In genomic region chr1:94522304-94522703, GRCh38 we compare ENCODE assay signal across 8 cellular contexts. TPM values are rescaled to one million over a fixed set of nuclear protein-coding genes. Genes with fewer than 3 reads are reported as not detected.
DNase-seq lines count a peak whose midpoint lies in the region; ATAC-seq, FAIRE-seq and TF ChIP-seq lines count a peak whose summit lies in the region.

No MANE protein-coding gene starts in this region.

- peak; percentile 80 for DNase-seq in DMS 273 (lab: John Stamatoyannopoulos, UW; ENCODE audit: unreplicated experiment)
- peak; percentile 72 for DNase-seq in M059J (ENCODE audit: low read depth)
- no peak for DNase-seq in GM12878 (ENCODE audit: low read depth, low spot score)
- DNase-seq in medulla oblongata (ENCODE audit: extremely low spot score): peak; percentile 70
- no peak for DNase-seq in glutamatergic neuron

- no peak for FAIRE-seq in GM12878 (lab: Jason Lieb, UNC)

- no TSS peak for BruUV-seq in GM12878 (replicated peaks; lab: Mats Ljungman, UMichigan)

- SMC1A ChIA-PET in GM12878 (lab: Charles Lee; ENCODE audit: uncharacterized antibody, unreplicated experiment): interaction anchor here (1.1 to 1.3 kb wide), 2 partner anchors 14 to 280 kb away, joined by 3 to 4 read pairs; no protein-coding TSS in a partner anchor

- CTCF ChIA-PET in GM12878 (lab: Yijun Ruan, JAX): interaction anchor here (0.6 to 12.6 kb wide), 4 partner anchors 9 to 282 kb away, joined by 3 to 127 read pairs (median 4); no protein-coding TSS in a partner anchor

- TF ChIP-seq EP300 in GM12878 (IDR thresholded peaks at IDR 0.05; ENCODE audit: borderline replicate concordance in 1 of 2, control insufficient read depth in 1 of 2, low read depth in 2 of 2, low read length in 2 of 2): no peak

- H4K20me1 ChIP-seq in GM12878 (ENCODE audit: control insufficient read depth, insufficient read depth): no peaks in the 10 kb centered on the region

- no peak overlapping the region for H3K27ac ChIP-seq in GM12878 (ENCODE audit: control insufficient read depth, insufficient read depth)

- no peak for ATAC-seq in GM12878
- ATAC-seq in GM19452 (IDR thresholded peaks at IDR 0.05; ENCODE audit: unreplicated experiment): no peak
- ATAC-seq in HG02678 (IDR thresholded peaks at IDR 0.05; ENCODE audit: unreplicated experiment): no peak
- ATAC-seq in HG02981 (IDR thresholded peaks at IDR 0.05; ENCODE audit: unreplicated experiment): no peak

- no peaks in the 10 kb centered on the region for H3K27me3 Mint-ChIP-seq in glutamatergic neuron (ENCODE audit: unreplicated experiment)

- no peaks in the 10 kb centered on the region for H3K79me2 ChIP-seq in GM12878 (ENCODE audit: control insufficient read depth, insufficient read depth, low read length)

- intact Hi-C loops in GM12878 (cut with micrococcal nuclease; ENCODE audit: unreplicated experiment): no loop called here

- no peak overlapping the region for H3K9ac ChIP-seq in GM12878 (ENCODE audit: control insufficient read depth, insufficient read depth, low read length)

- H3K36me3 Mint-ChIP-seq in glutamatergic neuron (ENCODE audit: unreplicated experiment): no peaks in the 10 kb centered on the region

- TF ChIP-seq CTCF in GM12878 (IDR thresholded peaks at IDR 0.05 in 2 of 3, conservative IDR thresholded peaks at IDR 0.05 in 1 of 3; ENCODE audit: control insufficient read depth in 2 of 3, extremely low read depth in 1 of 3, insufficient read depth in 1 of 3, low read depth in 3 of 3, low read length in 3 of 3): peak in 2 of 3 experiments; percentile 5 to 32; a peak in 2 of 6 replicates
- no peak for TF ChIP-seq CTCF in glutamatergic neuron (IDR thresholded peaks at IDR 0.05; ENCODE audit: partially characterized antibody, unreplicated experiment)

- TF ChIP-seq RAD21 in GM12878 (IDR thresholded peaks at IDR 0.05; ENCODE audit: insufficient read depth, low read depth, low read length): peak; percentile 54

- H3K4me3 ChIP-seq in GM12878: no peak overlapping the region

- H3K9me3 Mint-ChIP-seq in glutamatergic neuron (ENCODE audit: unreplicated experiment): peaks cover 4% of the 10 kb centered on the region

- H3K27me3 ChIP-seq in GM12878 (replicated peaks in 1 of 2; ENCODE audit: control insufficient read depth in 2 of 2, insufficient read depth in 2 of 2, low read length in 1 of 2): no peaks in the 10 kb centered on the region

- H3K4me2 ChIP-seq in GM12878 (ENCODE audit: control insufficient read depth, insufficient read depth): no peak overlapping the region

- H3K9me3 ChIP-seq in GM12878 (replicated peaks; ENCODE audit: control insufficient read depth, insufficient read depth, low read length): no peaks in the 10 kb centered on the region

- RAD21 ChIA-PET in GM12878 (lab: Charles Lee; ENCODE audit: unreplicated experiment): interaction anchor here (1.2 kb wide), 1 partner anchor 282 kb away, joined by 3 read pairs; no protein-coding TSS in a partner anchor

- 38% methylated on average over 4 of the region's 4 CpGs for WGBS in GM12878 (ENCODE audit: insufficient coverage, insufficient replicate concordance, low lambda C conversion rate, missing lambda C conversion rate)

- H3K4me1 Mint-ChIP-seq in glutamatergic neuron (ENCODE audit: low read depth, unreplicated experiment): no peaks in the 10 kb centered on the region

- in situ Hi-C loops in GM12878 (cut with MboI): loop anchor here (5.0 kb wide), 1 partner anchor 275 kb away; no protein-coding TSS in a partner anchor

- no peak overlapping the region for H3K4me3 Mint-ChIP-seq in glutamatergic neuron (ENCODE audit: unreplicated experiment)

- no peaks in the 10 kb centered on the region for H3K36me3 ChIP-seq in GM12878 (ENCODE audit: control insufficient read depth in 2 of 2, insufficient read depth in 2 of 2, low read length in 1 of 2)

- POLR2A ChIA-PET in GM12878 (lab: Charles Lee): no interaction called here

- TF ChIP-seq POLR2A in GM12878 (IDR thresholded peaks at IDR 0.05; ENCODE audit: low read depth, low read length): no peak

- no peaks in the 10 kb centered on the region for H3K4me1 ChIP-seq in GM12878 (ENCODE audit: control insufficient read depth, insufficient read depth, low read length)

- H2AFZ ChIP-seq in GM12878 (ENCODE audit: control insufficient read depth, low read depth, low read length): no peak overlapping the region

- H3K27ac Mint-ChIP-seq in glutamatergic neuron (ENCODE audit: unreplicated experiment): no peak overlapping the region

TF ChIP-seq in GM12878, 131 proteins besides CTCF, POLR2A, EP300 and RAD21:
- TF ChIP-seq SMC3 (IDR thresholded peaks at IDR 0.05; ENCODE audit: borderline replicate concordance, low read length) (peak; percentile 16; the same call in 1 of the 2 replicates), CBX3 (IDR thresholded peaks at IDR 0.05; ENCODE audit: borderline replicate concordance, low read depth) (no peak)

RNA-seq across cellular contexts. Expression of gene F3, which starts 19.3 kb away (rescaled TPM):
- total RNA-seq in M059J (2014; rRNA removed; shearing (Covaris generic)): 76.5 and 131 TPM in 2 replicates
- total RNA-seq in GM12878 (2013; cell fraction: nucleolus; rRNA removed): 0.40 TPM in 1 of 2 replicates, not detected in the other
- not detected in 2 replicates for total RNA-seq in GM12878 (2014; rRNA removed)
- total RNA-seq in GM12878 (2014; rRNA removed; fragmentation: Illumina TruSeq; extraction: Trizol): not detected in 2 replicates
- total RNA-seq in GM12878 (2021): 0.33 and 0.48 TPM in 2 replicates
- not detected for polyA plus RNA-seq in GM12878 (2011; ENCODE audit: low read depth)
- 0.18 and 0.19 TPM in 2 replicates for polyA plus RNA-seq in GM12878 (2011; rRNA removed)
- polyA plus RNA-seq in GM12878 (2011; cell fraction: cytosol; rRNA removed): 0.03 and 0.07 TPM in 2 replicates
- 0.12 and 0.18 TPM in 2 replicates for polyA plus RNA-seq in GM12878 (2011; cell fraction: nucleus; rRNA removed)
- not detected in 2 replicates for polyA plus RNA-seq in GM12878 (2012)
- polyA plus RNA-seq in GM12878 (2014; fragmentation: Illumina TruSeq; extraction: Trizol): not detected in 2 replicates
- polyA plus RNA-seq in GM12878 (2014; fragmentation: Nextera tagmentation; extraction: Ambion mirVana): not detected
- polyA plus RNA-seq in GM12878 (2014; rRNA removed): not detected in 2 replicates
- polyA plus RNA-seq in GM12878 (2016; fragmentation: Nextera tagmentation; extraction: Ambion mirVana): not detected
- polyA minus RNA-seq in GM12878 (2011; rRNA and poly(A)+ RNA removed): 0.10 TPM in 1 of 2 replicates, not detected in the other
- polyA minus RNA-seq in GM12878 (2011; cell fraction: cytosol; rRNA and poly(A)+ RNA removed): 2.0 and 3.8 TPM in 2 replicates
- 0.36 TPM in 1 of 2 replicates, not detected in the other for polyA minus RNA-seq in GM12878 (2011; cell fraction: nucleus; rRNA and poly(A)+ RNA removed)
- 0.93 TPM for total RNA-seq in glutamatergic neuron (ENCODE audit: unreplicated experiment)

Comparison
In these comparisons a context has a peak if more than half of its experiments do, and no peak if none do; other contexts are left out.
1. DNase-seq: peak in DMS 273 (single experiment), M059J (single experiment) and medulla oblongata (single experiment); none in GM12878 (single experiment) and glutamatergic neuron (single experiment).
2. RNA of gene F3, which starts 19.3 kb away (total RNA-seq): 76.5 to 131 TPM in M059J; 0.93 TPM in glutamatergic neuron (single experiment) and 0.33 to 0.48 TPM in GM12878; every median in the first group is over 10 times any median in the second.